Comparison of ENCODE assay signal across 25 cellular contexts in the genomic region with DNA sequence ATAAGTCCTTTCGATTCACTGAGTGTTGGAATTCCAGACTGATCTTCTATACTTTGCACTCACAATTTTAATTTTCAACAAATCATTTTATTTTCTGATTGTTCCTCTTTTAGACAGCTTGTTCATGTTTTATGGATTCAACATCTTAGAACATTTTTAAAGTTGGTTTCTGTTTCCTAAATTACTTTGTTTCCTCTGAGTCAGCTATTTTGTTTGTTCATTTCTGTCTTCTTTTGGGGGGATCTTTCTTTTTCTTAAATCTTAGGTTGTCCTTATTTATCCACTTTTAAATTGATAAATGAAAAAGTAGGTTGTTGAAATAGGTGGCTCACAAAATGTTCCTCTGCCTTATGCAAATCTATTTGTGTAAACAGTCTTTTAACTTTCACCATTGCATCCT.
DNase-seq lines count a peak whose midpoint lies in the region; ATAC-seq, FAIRE-seq and TF ChIP-seq lines count a peak whose summit lies in the region.
"Had no signal": no experiment of that assay in that cellular context is flagged by ENCODE, and none has a peak within 500 bp of the region (broad histone marks: within the 10 kb centered on the region; RNA-seq: fewer than 3 reads in every experiment).

No MANE protein-coding gene starts in this region.

- intact Hi-C loops in prostate gland (cut with DNase I) = no loop called here

- H3K4me1 ChIP-seq in A549 (no peaks in the 10 kb centered on the region), endodermal cell (ENCODE audit: control insufficient read depth, insufficient read depth, low read length) (peaks cover 9% of the 10 kb centered on the region), prostate gland (replicated peaks) (no peaks in the 10 kb centered on the region)
- peaks cover 0 to 12% (median 0%) of the 10 kb centered on the region in 10 experiments; a peak in 9 of 20 replicates for H3K4me1 ChIP-seq in BLaER1 treated with 17β-estradiol and CSF1 and Interleukin-3, amounts not matched to agents 10 nM and 100 nM

- no peak for TF ChIP-seq EP300 in A549 (IDR thresholded peaks at IDR 0.05)

- no peak for ATAC-seq in A549
- ATAC-seq: GM12878 had no signal

- no peak for TF ChIP-seq CTCF in A549 (IDR thresholded peaks at IDR 0.05)
- no peak for TF ChIP-seq CTCF in endodermal cell (conservative IDR thresholded peaks at IDR 0.05)
- TF ChIP-seq CTCF in prostate gland (IDR thresholded peaks at IDR 0.05) = no peak

- POLR2A ChIA-PET in A549 (lab: Yijun Ruan, JAX) = no interaction called here

- H3K4me1 Mint-ChIP-seq in endodermal cell = peaks cover 17% of the 10 kb centered on the region
- H3K4me1 Mint-ChIP-seq: B cell; CD14-positive monocyte; CD4-positive, alpha-beta memory T cell; CD4-positive, CD25-positive, alpha-beta regulatory T cell; CD8-positive, alpha-beta memory T cell had no signal

- no peak overlapping the region for H3K27ac Mint-ChIP-seq in endodermal cell
- H3K27ac Mint-ChIP-seq: B cell; CD14-positive monocyte; CD4-positive, alpha-beta memory T cell; CD8-positive, alpha-beta memory T cell had no signal

- no peaks in the 10 kb centered on the region for H3K36me3 ChIP-seq in BLaER1 treated with 17β-estradiol and CSF1 and Interleukin-3, amounts not matched to agents 10 nM and 100 nM
- H3K36me3 ChIP-seq in endodermal cell (ENCODE audit: control insufficient read depth, insufficient read depth, low read length) = peaks cover 17% of the 10 kb centered on the region
- no peaks in the 10 kb centered on the region for H3K36me3 ChIP-seq in prostate gland

- H3K9ac ChIP-seq in BLaER1 treated with 17β-estradiol and CSF1 and Interleukin-3, amounts not matched to agents 10 nM and 100 nM = no peak overlapping the region
- H3K9ac ChIP-seq in endodermal cell (ENCODE audit: extremely low read depth, low read length, poor library complexity, severe bottlenecking) = no peak overlapping the region

- CTCF ChIA-PET in A549 (lab: Yijun Ruan, JAX) = no interaction called here

- no peaks in the 10 kb centered on the region for H3K27me3 ChIP-seq in BLaER1 treated with 17β-estradiol and CSF1 and Interleukin-3, amounts not matched to agents 10 nM and 100 nM
- H3K27me3 ChIP-seq in endodermal cell (ENCODE audit: control insufficient read depth, insufficient read depth, low read length, poor library complexity, severe bottlenecking) (no peaks in the 10 kb centered on the region), prostate gland (replicated peaks; ENCODE audit: insufficient read depth) (no peaks in the 10 kb centered on the region)

- TF ChIP-seq POLR2A in A549 (IDR thresholded peaks at IDR 0.05; ENCODE audit: low read length) (no peak), prostate gland (IDR thresholded peaks at IDR 0.05) (no peak)

- no peaks in the 10 kb centered on the region for H3K27me3 Mint-ChIP-seq in endodermal cell (ENCODE audit: insufficient read depth)
- H3K27me3 Mint-ChIP-seq: B cell had no signal

- H3K4me3 ChIP-seq in A549 = no peak overlapping the region
- H3K4me3 ChIP-seq in BLaER1 treated with 17β-estradiol and CSF1 and Interleukin-3, amounts not matched to agents 10 nM and 100 nM = no peak overlapping the region
- H3K4me3 ChIP-seq in endodermal cell (ENCODE audit: low read length) = peak overlapping the region; percentile 65
- H3K4me3 ChIP-seq in prostate gland = no peak overlapping the region
- H3K4me3 ChIP-seq: GM12878 had no signal

- DNase-seq in A549 (ENCODE audit: low read depth in 1 of 2, low spot score in 1 of 2) (no peak), endodermal cell (no peak), prostate gland (ENCODE audit: low spot score) (no peak)
- DNase-seq in activated naive CD4-positive, alpha-beta T cell treated with anti-CD3 and anti-CD28 coated beads, Interleukin-2, amount 50 U/mL, for 16 hours = no peak
- DNase-seq: 8988T; AML-193; C1 segment of cervical spinal cord; CD4-positive, alpha-beta memory T cell; CD4-positive, CD25-positive, alpha-beta regulatory T cell; CD8-positive, alpha-beta memory T cell; COR-L47; DMS 273 treated with DMSO at 0.1 percent for 48 hours; DMS153; DMS53; DMS79; DND-41; EL; GDM1 had no signal

- H4K20me1 ChIP-seq in BLaER1 treated with 17β-estradiol and CSF1 and Interleukin-3, amounts not matched to agents 10 nM and 100 nM = no peaks in the 10 kb centered on the region

- H3K27ac ChIP-seq in A549 (no peak overlapping the region), endodermal cell (ENCODE audit: low read depth, low read length) (no peak overlapping the region), prostate gland (no peak overlapping the region)
- no peak overlapping the region for H3K27ac ChIP-seq in BLaER1 treated with 17β-estradiol and CSF1 and Interleukin-3, amounts not matched to agents 10 nM and 100 nM

- H3K4me2 ChIP-seq in A549 = no peak overlapping the region
- H3K4me2 ChIP-seq in BLaER1 treated with 17β-estradiol and CSF1 and Interleukin-3, amounts not matched to agents 10 nM and 100 nM = peak overlapping the region in 6 of 11 experiments; percentile 6 to 42 (median 28); a peak in 6 of 22 replicates

- 3% methylated on average over 1 of the region's 1 CpG for WGBS in A549 (ENCODE audit: missing lambda C conversion rate)
- WGBS in endodermal cell (ENCODE audit: insufficient coverage in 1 of 2, insufficient read length in 1 of 2), 2 experiments = 44 to 47% methylated on average over 1 of the region's 1 CpG
- WGBS in prostate gland = 52% methylated on average over 1 of the region's 1 CpG

- no peak for TF ChIP-seq RAD21 in A549 (conservative IDR thresholded peaks at IDR 0.05 in 1 of 2, IDR thresholded peaks at IDR 0.05 in 1 of 2)

- H3K36me3 Mint-ChIP-seq in endodermal cell (ENCODE audit: low read depth) = peaks cover 19% of the 10 kb centered on the region
- H3K36me3 Mint-ChIP-seq: CD14-positive monocyte; CD4-positive, alpha-beta memory T cell; CD4-positive, CD25-positive, alpha-beta regulatory T cell had no signal

- no peaks in the 10 kb centered on the region for H3K9me3 ChIP-seq in A549
- no peaks in the 10 kb centered on the region for H3K9me3 ChIP-seq in BLaER1 treated with 17β-estradiol and CSF1 and Interleukin-3, amounts not matched to agents 10 nM and 100 nM (replicated peaks in 1 of 11)
- peaks cover 29% of the 10 kb centered on the region for H3K9me3 ChIP-seq in endodermal cell (ENCODE audit: control insufficient read depth, low read length)
- no peaks in the 10 kb centered on the region for H3K9me3 ChIP-seq in prostate gland

- no peak for FAIRE-seq in A549 (lab: Jason Lieb, UNC)
- FAIRE-seq: A204.1, GM12878, GM12892, GM18507 had no signal

- H3K9me3 Mint-ChIP-seq in endodermal cell = peaks cover 25% of the 10 kb centered on the region
- H3K9me3 Mint-ChIP-seq: CD8-positive, alpha-beta memory T cell had no signal

- H3K4me3 Mint-ChIP-seq in endodermal cell = no peak overlapping the region
- H3K4me3 Mint-ChIP-seq: B cell; CD14-positive monocyte; CD4-positive, alpha-beta memory T cell; CD4-positive, CD25-positive, alpha-beta regulatory T cell; CD8-positive, alpha-beta memory T cell had no signal

TF ChIP-seq in A549, 52 proteins besides CTCF, POLR2A, EP300 and RAD21:
- TF ChIP-seq POLR2AphosphoS2 (conservative IDR thresholded peaks at IDR 0.05; ENCODE audit: low read length) (no peak), TP53 (CRISPR knock-in tag; IDR thresholded peaks at IDR 0.05) (no peak), ZSCAN20 (CRISPR knock-in tag; IDR thresholded peaks at IDR 0.05) (no peak), ZNF302 (CRISPR knock-in tag; IDR thresholded peaks at IDR 0.05) (no peak), KDM5A (IDR thresholded peaks at IDR 0.05) (no peak), CHD2 (IDR thresholded peaks at IDR 0.05; ENCODE audit: low read length, partially characterized antibody) (no peak), MAFK (IDR thresholded peaks at IDR 0.05; ENCODE audit: partially characterized antibody) (peak; percentile 57)
